ENCODE assay signal across 9 cellular contexts in the genomic region with DNA sequence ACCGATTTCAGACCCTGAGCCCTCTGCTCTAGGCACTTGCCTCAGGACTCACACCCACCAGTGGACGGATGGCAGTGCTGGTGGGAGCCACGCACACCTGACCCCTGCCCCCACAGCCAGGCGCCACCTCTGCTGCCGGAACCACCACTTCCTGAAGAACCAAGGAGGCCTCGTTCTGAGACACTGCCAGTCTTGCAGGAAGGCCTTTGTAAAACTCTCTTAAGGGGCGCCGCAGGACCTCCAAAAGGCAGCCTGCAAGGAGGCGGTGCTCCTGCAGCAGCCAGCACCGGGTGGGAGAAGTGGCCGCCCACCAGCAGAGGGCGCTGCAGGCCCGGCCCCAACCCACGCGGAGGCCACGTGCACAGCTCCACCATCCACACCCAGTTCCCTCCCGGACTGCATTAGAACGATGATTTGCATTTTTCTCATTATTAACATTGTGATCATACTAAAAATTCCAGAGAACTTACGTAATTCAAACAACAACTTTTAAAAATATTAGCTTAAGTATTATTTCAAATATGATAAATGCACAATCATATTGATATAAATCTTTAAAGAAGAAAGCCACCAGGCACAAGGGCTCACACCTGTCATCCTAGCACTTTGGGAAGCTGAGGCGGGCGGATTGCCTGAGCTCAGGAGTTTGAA. TPM values are rescaled to one million over a fixed set of nuclear protein-coding genes. Genes with fewer than 3 reads are reported as not detected.
DNase-seq lines count a peak whose midpoint lies in the region; ATAC-seq, FAIRE-seq and TF ChIP-seq lines count a peak whose summit lies in the region.
"Had no signal": no experiment of that assay in that cellular context is flagged by ENCODE, and none has a peak within 500 bp of the region (broad histone marks: within the 10 kb centered on the region; RNA-seq: fewer than 3 reads in every experiment).

No MANE protein-coding gene starts in this region.

- H3K4me1 Mint-ChIP-seq in type B pancreatic cell (ENCODE audit: unreplicated experiment) = peaks cover 7% of the 10 kb centered on the region

- H3K4me2 ChIP-seq in Loucy (ENCODE audit: low read depth, low read length, poor library complexity, severe bottlenecking) (no peak overlapping the region), endothelial cell of umbilical vein (ENCODE audit: insufficient read depth, low read length) (no peak overlapping the region), neural cell (ENCODE audit: low read length) (no peak overlapping the region)

- TF ChIP-seq RAD21 in neural cell (conservative IDR thresholded peaks at IDR 0.05) = peak; percentile 12

- peak; percentile 47 for DNase-seq in Daoy (ENCODE audit: low read depth)
- DNase-seq in activated CD8-positive, alpha-beta memory T cell treated with anti-CD3 and anti-CD28 coated beads for 24 hours = peak; percentile 93
- DNase-seq in endothelial cell of umbilical vein (ENCODE audit: low read depth, low spot score) = peak; percentile 7
- DNase-seq in type B pancreatic cell (ENCODE audit: extremely low spot score, unreplicated experiment) = no peak

- no peak for TF ChIP-seq EP300 in neural cell (conservative IDR thresholded peaks at IDR 0.05; ENCODE audit: poor library complexity, severe bottlenecking)

- TF ChIP-seq CTCF in Loucy (conservative IDR thresholded peaks at IDR 0.05; ENCODE audit: low read length) (peak; percentile 81), endothelial cell of umbilical vein (IDR thresholded peaks at IDR 0.05; ENCODE audit: extremely low read depth in 1 of 2, insufficient read depth in 1 of 2, low read depth in 1 of 2, low read length in 2 of 2) (peak; percentile 60 to 77), neural cell (IDR thresholded peaks at IDR 0.05; ENCODE audit: poor library complexity, severe bottlenecking) (peak; percentile 49), type B pancreatic cell (conservative IDR thresholded peaks at IDR 0.05) (peak; percentile 77)

- H3K4me1 ChIP-seq in Loucy (ENCODE audit: insufficient read depth, low read length, poor library complexity, severe bottlenecking) (no peaks in the 10 kb centered on the region), endothelial cell of umbilical vein (ENCODE audit: control insufficient read depth, extremely low read depth, insufficient read depth, low read length) (no peaks in the 10 kb centered on the region)
- H3K4me1 ChIP-seq: SJSA1 had no signal

- no peaks in the 10 kb centered on the region for H3K27me3 Mint-ChIP-seq in type B pancreatic cell

- intact Hi-C loops in endothelial cell of umbilical vein (cut with micrococcal nuclease) = no loop called here

- no peak overlapping the region for H3K27ac Mint-ChIP-seq in type B pancreatic cell

- no peaks in the 10 kb centered on the region for H3K9me3 Mint-ChIP-seq in type B pancreatic cell

- no peaks in the 10 kb centered on the region for H3K9me1 ChIP-seq in endothelial cell of umbilical vein (replicated peaks; ENCODE audit: control insufficient read depth, extremely low read depth, insufficient read depth, low read length)

- TF ChIP-seq POLR2A in endothelial cell of umbilical vein (IDR thresholded peaks at IDR 0.05; ENCODE audit: low read depth, low read length) = no peak

- CTCF ChIA-PET in endothelial cell of umbilical vein (lab: Charles Lee) = interaction anchor here (0.6 to 2.1 kb wide), 6 partner anchors 8 to 50 kb away, joined by 3 to 11 read pairs (median 3); no protein-coding TSS in a partner anchor

- POLR2A ChIA-PET in endothelial cell of umbilical vein (lab: Charles Lee) = no interaction called here

- H4K20me1 ChIP-seq in Loucy (ENCODE audit: insufficient read depth, low read length, poor library complexity, severe bottlenecking) (no peaks in the 10 kb centered on the region), endothelial cell of umbilical vein (replicated peaks; ENCODE audit: control insufficient read depth, extremely low read depth, insufficient read depth, low read length) (no peaks in the 10 kb centered on the region), neural cell (ENCODE audit: insufficient read depth) (no peaks in the 10 kb centered on the region)

- no peaks in the 10 kb centered on the region for H3F3A ChIP-seq in Loucy (ENCODE audit: low read depth)
- H3F3A ChIP-seq in neural cell (ENCODE audit: insufficient read depth, low read length, poor library complexity, severe bottlenecking) = no peaks in the 10 kb centered on the region

- H3K36me3 Mint-ChIP-seq in type B pancreatic cell = no peaks in the 10 kb centered on the region

- H3K79me2 ChIP-seq in Loucy (ENCODE audit: insufficient read depth, low read length) = no peaks in the 10 kb centered on the region
- H3K79me2 ChIP-seq in endothelial cell of umbilical vein (ENCODE audit: control insufficient read depth, insufficient read depth, low read length) = peaks cover 24% of the 10 kb centered on the region
- H3K79me2 ChIP-seq in neural cell (replicated peaks; ENCODE audit: insufficient read depth, low read length) = peaks cover 10% of the 10 kb centered on the region

- H2AFZ ChIP-seq in Loucy (ENCODE audit: low read length) (no peak overlapping the region), endothelial cell of umbilical vein (ENCODE audit: low read depth, low read length) (no peak overlapping the region), neural cell (ENCODE audit: low read depth, low read length) (no peak overlapping the region)

- no peak overlapping the region for H3K4me3 Mint-ChIP-seq in type B pancreatic cell

- no peaks in the 10 kb centered on the region for H3K27me3 ChIP-seq in Loucy (ENCODE audit: insufficient read depth, low read length, poor library complexity, severe bottlenecking)
- no peaks in the 10 kb centered on the region for H3K27me3 ChIP-seq in endothelial cell of umbilical vein (ENCODE audit: control insufficient read depth in 2 of 2, insufficient read depth in 2 of 2, low read length in 2 of 2)
- H3K27me3 ChIP-seq in neural cell (ENCODE audit: insufficient read depth, low read depth, low read length) = no peaks in the 10 kb centered on the region
- H3K27me3 ChIP-seq: SJSA1 had no signal

- H3K4me3 ChIP-seq in Loucy (ENCODE audit: low read length, poor library complexity, severe bottlenecking) (no peak overlapping the region), endothelial cell of umbilical vein (replicated peaks in 1 of 3; ENCODE audit: insufficient read depth in 1 of 3, low read depth in 1 of 3, low read length in 3 of 3) (no peak overlapping the region), neural cell (ENCODE audit: low read length) (no peak overlapping the region)
- H3K4me3 ChIP-seq: SJSA1 had no signal

- ATAC-seq in HG03108 (IDR thresholded peaks at IDR 0.05; ENCODE audit: unreplicated experiment) (no peak), HG02852 (IDR thresholded peaks at IDR 0.05; ENCODE audit: unreplicated experiment) (no peak)

- H3K9me3 ChIP-seq in Loucy (ENCODE audit: insufficient read depth, low read depth, low read length) (no peaks in the 10 kb centered on the region), endothelial cell of umbilical vein (replicated peaks; ENCODE audit: control insufficient read depth, insufficient read depth, low read length) (no peaks in the 10 kb centered on the region), neural cell (ENCODE audit: low read length) (no peaks in the 10 kb centered on the region)
- H3K9me3 ChIP-seq: SJSA1 had no signal

- H3K9ac ChIP-seq in Loucy (ENCODE audit: low read depth, low read length, poor library complexity, severe bottlenecking) = no peak overlapping the region
- no peak overlapping the region for H3K9ac ChIP-seq in endothelial cell of umbilical vein (replicated peaks; ENCODE audit: extremely low read depth, insufficient read depth, low read length)
- no peak overlapping the region for H3K9ac ChIP-seq in neural cell (ENCODE audit: low read length)

- FAIRE-seq in endothelial cell of umbilical vein (lab: Jason Lieb, UNC) = no peak

- dilution Hi-C loops in endothelial cell of umbilical vein (cut with MboI; ENCODE audit: extremely low pct_ligation_motif_present, low sequenced_read_pairs) = no loop called here

- H3K9me2 ChIP-seq in Loucy (replicated peaks; ENCODE audit: low read depth, low read length) = no peaks in the 10 kb centered on the region
- no peaks in the 10 kb centered on the region for H3K9me2 ChIP-seq in neural cell (ENCODE audit: insufficient read depth, low read length)

- no TSS peak for BruUV-seq in endothelial cell of umbilical vein (replicated peaks; lab: Mats Ljungman, UMichigan)

- H3K27ac ChIP-seq in endothelial cell of umbilical vein (ENCODE audit: insufficient read depth, low read depth, low read length) = no peak overlapping the region
- no peak overlapping the region for H3K27ac ChIP-seq in neural cell (ENCODE audit: low read length)
- H3K27ac ChIP-seq: SJSA1 had no signal

- H3K36me3 ChIP-seq in Loucy (ENCODE audit: insufficient read depth, low read length) (peaks cover 9% of the 10 kb centered on the region; the same call in 1 of the 2 replicates), endothelial cell of umbilical vein (ENCODE audit: control insufficient read depth in 2 of 2, extremely low read depth in 1 of 2, insufficient read depth in 2 of 2, low read length in 2 of 2) (peaks cover 0 to 4% of the 10 kb centered on the region in 2 experiments), neural cell (ENCODE audit: insufficient read depth, low read length) (peaks cover 4% of the 10 kb centered on the region)

RNA-seq across cellular contexts. Expression of a gene that starts 12.8 kb away (rescaled TPM):
- total RNA-seq in Daoy (2014; rRNA removed; shearing (Covaris generic)) = 19.4 and 24.3 TPM in 2 replicates
- 30.7 and 32.6 TPM in 2 replicates for total RNA-seq in endothelial cell of umbilical vein
- polyA plus RNA-seq in endothelial cell of umbilical vein = 24.2 and 26.2 TPM in 2 replicates
- 23.2 and 23.6 TPM in 2 replicates for polyA plus RNA-seq in endothelial cell of umbilical vein (2011; cell fraction: cytosol; rRNA removed)
- polyA plus RNA-seq in endothelial cell of umbilical vein (2011; cell fraction: nucleus; rRNA removed) = 45.4 and 65.4 TPM in 2 replicates
- 33.7 and 36.7 TPM in 2 replicates for polyA plus RNA-seq in endothelial cell of umbilical vein (2012)
- 25.8 and 28.8 TPM in 2 replicates for polyA minus RNA-seq in endothelial cell of umbilical vein
- 7.0 TPM for polyA minus RNA-seq in endothelial cell of umbilical vein (2011; cell fraction: cytosol; rRNA and poly(A)+ RNA removed)
- 8.8 and 14.8 TPM in 2 replicates for polyA minus RNA-seq in endothelial cell of umbilical vein (2011; cell fraction: nucleus; rRNA and poly(A)+ RNA removed)
- polyA plus RNA-seq in neural cell = 58.4 and 67.0 TPM in 2 replicates
- 23.9 and 28.4 TPM in 2 replicates for polyA minus RNA-seq in neural cell
- 8.2 and 17.3 TPM in 2 replicates for total RNA-seq in type B pancreatic cell (ENCODE audit: low replicate concordance)

RNA-seq across cellular contexts. Expression of a gene that starts 45.6 kb away (rescaled TPM):
- total RNA-seq in Daoy (2014; rRNA removed; shearing (Covaris generic)) = 1,013 and 1,367 TPM in 2 replicates
- total RNA-seq in endothelial cell of umbilical vein (1,205 and 1,212 TPM in 2 replicates), type B pancreatic cell (ENCODE audit: low replicate concordance) (699 and 984 TPM in 2 replicates)
- polyA plus RNA-seq in endothelial cell of umbilical vein (986 and 1,075 TPM in 2 replicates), neural cell (579 and 616 TPM in 2 replicates)
- 1,906 and 2,063 TPM in 2 replicates for polyA plus RNA-seq in endothelial cell of umbilical vein (2011; cell fraction: cytosol; rRNA removed)
- 895 and 1,087 TPM in 2 replicates for polyA plus RNA-seq in endothelial cell of umbilical vein (2011; cell fraction: nucleus; rRNA removed)
- polyA plus RNA-seq in endothelial cell of umbilical vein (2012) = 1,409 and 2,015 TPM in 2 replicates
- polyA minus RNA-seq in endothelial cell of umbilical vein (908 and 983 TPM in 2 replicates), neural cell (316 and 334 TPM in 2 replicates)
- 640 TPM for polyA minus RNA-seq in endothelial cell of umbilical vein (2011; cell fraction: cytosol; rRNA and poly(A)+ RNA removed)
- 117 and 169 TPM in 2 replicates for polyA minus RNA-seq in endothelial cell of umbilical vein (2011; cell fraction: nucleus; rRNA and poly(A)+ RNA removed)
